Comparison of ENCODE assay signal across 8 cellular contexts in genomic region chr4:171813195-171813955, GRCh38. TPM values are rescaled to one million over a fixed set of nuclear protein-coding genes. Genes with fewer than 3 reads are reported as not detected.
DNase-seq lines count a peak whose midpoint lies in the region; ATAC-seq, FAIRE-seq and TF ChIP-seq lines count a peak whose summit lies in the region.

GALNTL6 (plus strand) TSS chr4:171813404.

- H3K27me3 Mint-ChIP-seq in T-helper 17 cell, result peaks cover 6% of the 10 kb centered on the region

- peaks cover 4% of the 10 kb centered on the region; the same call in 1 of the 2 replicates for H3K27me3 ChIP-seq in BLaER1
- H3K27me3 ChIP-seq in GM23248 (replicated peaks; ENCODE audit: insufficient read depth), result peaks cover 21% of the 10 kb centered on the region
- no peaks in the 10 kb centered on the region for H3K27me3 ChIP-seq in right cardiac atrium (ENCODE audit: control insufficient read depth, insufficient read depth)
- peaks cover 0 to 40% (median 17%) of the 10 kb centered on the region in 7 donors for H3K27me3 ChIP-seq in spleen (replicated peaks in 1 of 7)

- no peak for TF ChIP-seq POLR2A in spleen (IDR thresholded peaks at IDR 0.05)

- H3K79me2 ChIP-seq in GM23248 (ENCODE audit: insufficient read depth), result no peaks in the 10 kb centered on the region

- intact Hi-C loops in right cardiac atrium (cut with DNase I) (no loop called here), spleen (cut with DNase I; ENCODE audit: low total_unique reads) (no loop called here)

- no peaks in the 10 kb centered on the region for H3K36me3 ChIP-seq in BLaER1
- no peaks in the 10 kb centered on the region for H3K36me3 ChIP-seq in GM23248 (ENCODE audit: low read depth)
- no peaks in the 10 kb centered on the region for H3K36me3 ChIP-seq in spleen

- H4K20me1 ChIP-seq in BLaER1 (no peaks in the 10 kb centered on the region), GM23248 (ENCODE audit: insufficient read depth) (no peaks in the 10 kb centered on the region)

- H3K36me3 Mint-ChIP-seq in T-helper 17 cell (ENCODE audit: low read depth), result peaks cover 2% of the 10 kb centered on the region

- in situ Hi-C loops in GM23248 (cut with MboI), result no loop called here

- H3K4me1 ChIP-seq in BLaER1 (no peaks in the 10 kb centered on the region; the same call in 1 of the 2 replicates), GM23248 (ENCODE audit: insufficient read depth) (no peaks in the 10 kb centered on the region), right cardiac atrium (ENCODE audit: control insufficient read depth, insufficient read depth, low read length) (no peaks in the 10 kb centered on the region), spleen (peaks cover 0 to 28% (median 11%) of the 10 kb centered on the region in 6 donors)

- H3K4me1 Mint-ChIP-seq in T-helper 17 cell, result no peaks in the 10 kb centered on the region

- DNase-seq in GM23248, result peak; percentile 25
- DNase-seq in T-helper 17 cell, result no peak
- DNase-seq in right cardiac atrium, result peak in 1 of 3 donors; percentile 65
- peak; percentile 80 for DNase-seq in spleen
- no peak for DNase-seq in RCC 7860 (ENCODE audit: low spot score)
- DNase-seq in NOMO-1 treated with dmso at 0.1 percent for 144 hours (lab: John Stamatoyannopoulos, UW; ENCODE audit: unreplicated experiment), result no peak
- no peak for DNase-seq in activated CD4-positive, alpha-beta T cell treated with anti-CD3 and anti-CD28 coated beads, Interleukin-2, amount 50 U/mL, for 48 hours

- H3K4me3 ChIP-seq in BLaER1 (peak within 1 kb of the TSS; percentile 73), GM23248 (peak within 1 kb of the TSS; percentile 58), right cardiac atrium (ENCODE audit: low read length) (peak within 1 kb of the TSS; percentile 27), spleen (peak within 1 kb of the TSS; percentile 31 to 74 (median 48))

- H2AFZ ChIP-seq in GM23248, result peak within 1 kb of the TSS; percentile 71

- 4 to 6% methylated on average over 49 to 63 of the region's 75 CpGs for WGBS in GM23248 (ENCODE audit: low coverage in 1 of 2, low lambda C conversion rate in 2 of 2, missing lambda C conversion rate in 2 of 2), 2 experiments
- 1% methylated on average over 75 of the region's 75 CpGs for WGBS in right cardiac atrium
- WGBS in spleen, 5 donors, result 2 to 19% (median 3%) methylated on average over 47 to 75 of the region's 75 CpGs

- H3K9me3 ChIP-seq in BLaER1 (peaks cover 18% of the 10 kb centered on the region; the same call in 1 of the 2 replicates), GM23248 (ENCODE audit: low read depth) (no peaks in the 10 kb centered on the region), T-helper 17 cell (ENCODE audit: control insufficient read depth, low read length, poor library complexity, severe bottlenecking) (no peaks in the 10 kb centered on the region), right cardiac atrium (ENCODE audit: control insufficient read depth, low read length) (no peaks in the 10 kb centered on the region), spleen (no peaks in the 10 kb centered on the region)

- peak within 1 kb of the TSS; percentile 73 for H3K9ac ChIP-seq in BLaER1
- no peak within 1 kb of the TSS for H3K9ac ChIP-seq in GM23248

- FAIRE-seq in RCC 7860 (lab: Jason Lieb, UNC), result no peak

- H3K27ac Mint-ChIP-seq in T-helper 17 cell, result no peak within 1 kb of the TSS

- H3K4me3 Mint-ChIP-seq in T-helper 17 cell, result peak within 1 kb of the TSS; percentile 22

- peak within 1 kb of the TSS; percentile 55 for H3K27ac ChIP-seq in BLaER1
- H3K27ac ChIP-seq in GM23248, result no peak within 1 kb of the TSS
- no peak within 1 kb of the TSS for H3K27ac ChIP-seq in right cardiac atrium (ENCODE audit: low read length)
- peak within 1 kb of the TSS in 3 of 8 donors; percentile 51 to 80 (median 62) for H3K27ac ChIP-seq in spleen

- H3K9me2 ChIP-seq in GM23248 (ENCODE audit: insufficient read depth), result no peaks in the 10 kb centered on the region

- no peaks in the 10 kb centered on the region for H3F3A ChIP-seq in GM23248 (ENCODE audit: insufficient read depth)

- no peak for ATAC-seq in T-helper 17 cell
- peak; percentile 18 to 31 for ATAC-seq in right cardiac atrium

- no peak for TF ChIP-seq CTCF in spleen (IDR thresholded peaks at IDR 0.05 in 8 of 11, conservative IDR thresholded peaks at IDR 0.05 in 3 of 11)

- H3K4me2 ChIP-seq in BLaER1 (peak within 1 kb of the TSS; percentile 81), GM23248 (ENCODE audit: unreplicated experiment) (peak within 1 kb of the TSS; percentile 75)

RNA-seq across cellular contexts. Expression of gene GALNTL6, which starts in this region (rescaled TPM):
- total RNA-seq in GM23248 (2014; rRNA removed; shearing (Covaris generic)), result not detected in 2 replicates
- polyA plus RNA-seq in GM23248 (2016; fragmentation: Nextera tagmentation; extraction: Ambion mirVana) (not detected in 2 replicates), right cardiac atrium (not detected), spleen (10 to 100 TPM in 1 of 3 donors, 1 to 10 TPM in 2; 3.2 to 12.5 (median 5.0) TPM)
- total RNA-seq in T-helper 17 cell (not detected), right cardiac atrium (not detected), spleen (10 to 100 TPM in 1 of 7 donors, 1 to 10 TPM in 6; 4.7 to 11.7 (median 7.3) TPM)

Comparison
In these comparisons a context has a peak if more than half of its experiments do, and no peak if none do; other contexts are left out.
1. Peak in DNase-seq, H3K4me3 ChIP-seq and H3K4me2 ChIP-seq in GM23248; RNA of the gene not detected or under 1 TPM.
2. Peak in ATAC-seq and H3K4me3 ChIP-seq in right cardiac atrium; RNA of the gene not detected or under 1 TPM.